Comparison of ENCODE assay signal across 26 cellular contexts in genomic region chr2:238693337-238694093, GRCh38.
"Had no signal": no experiment of that assay in that cellular context is flagged by ENCODE, and none has a peak within 500 bp of the region (broad histone marks: within the 10 kb centered on the region; RNA-seq: fewer than 3 reads in every experiment).

No MANE protein-coding gene starts in this region.

- H3K27ac ChIP-seq: esophagus squamous epithelium, prostate gland, right atrium auricular region, suprapubic skin, transverse colon, upper lobe of right lung, vagina had no signal

- H3K36me3 ChIP-seq: esophagus squamous epithelium, prostate gland, right atrium auricular region, suprapubic skin, transverse colon, upper lobe of right lung, vagina had no signal

- H3K4me2 ChIP-seq: smooth muscle cell had no signal

- H3K4me1 Mint-ChIP-seq: immature natural killer cell; naive thymus-derived CD8-positive, alpha-beta T cell; stimulated activated naive CD8-positive, alpha-beta T cell treated with anti-CD3 and anti-CD28 coated beads, Interleukin-15, amount 100 ng/mL, for 72 hours had no signal

- H3K27ac Mint-ChIP-seq: dendritic cell treated with granulocyte-macrophage colony-stimulating factor and Interleukin-4, amounts not matched to agents 40 ng/mL and 50 ng/mL, for 4 days; immature natural killer cell; naive thymus-derived CD8-positive, alpha-beta T cell had no signal

- H3K9me3 ChIP-seq: esophagus squamous epithelium, prostate gland, right atrium auricular region, suprapubic skin, transverse colon, upper lobe of right lung, vagina had no signal

- H3K27me3 Mint-ChIP-seq: dendritic cell treated with granulocyte-macrophage colony-stimulating factor and Interleukin-4, amounts not matched to agents 40 ng/mL and 50 ng/mL, for 4 days had no signal

- H3K4me3 ChIP-seq: esophagus squamous epithelium, prostate gland, right atrium auricular region, smooth muscle cell, suprapubic skin, transverse colon, upper lobe of right lung, vagina had no signal

- H3K36me3 Mint-ChIP-seq: immature natural killer cell; naive thymus-derived CD8-positive, alpha-beta T cell had no signal

- H3K4me3 Mint-ChIP-seq: dendritic cell treated with granulocyte-macrophage colony-stimulating factor and Interleukin-4, amounts not matched to agents 40 ng/mL and 50 ng/mL, for 4 days; immature natural killer cell; naive thymus-derived CD8-positive, alpha-beta T cell; neural crest cell; stimulated activated naive CD8-positive, alpha-beta T cell treated with anti-CD3 and anti-CD28 coated beads, Interleukin-15, amount 100 ng/mL, for 72 hours had no signal

- FAIRE-seq: colon, endothelial cell of umbilical vein, frontal cortex, keratinocyte had no signal

- H3K27me3 ChIP-seq: esophagus squamous epithelium, right atrium auricular region, suprapubic skin, transverse colon, upper lobe of right lung, vagina had no signal

- H3K4me1 ChIP-seq: prostate gland, upper lobe of right lung had no signal

- DNase-seq: effector CD8-positive, alpha-beta T cell; esophagus squamous epithelium; hypothalamus; immature natural killer cell; mesendoderm; midbrain; naive thymus-derived CD8-positive, alpha-beta T cell; stimulated activated CD4-positive, alpha-beta T cell treated with anti-CD3 and anti-CD28 coated beads, Interleukin-12 subunit alpha, Interleukin-12 subunit beta, amount 100 ng/mL, for 4 hours; stimulated activated CD4-positive, alpha-beta T cell treated with anti-CD3 and anti-CD28 coated beads, Interleukin-1b, Interleukin-23, amount 100 ng/mL, for 48 hours; stimulated activated CD4-positive, alpha-beta T cell treated with anti-CD3 and anti-CD28 coated beads, Interleukin-4, amount 100 ng/mL, for 1 hour; stimulated activated CD8-positive, alpha-beta memory T cell treated with anti-CD3 and anti-CD28 coated beads, Interleukin-4, amount 100 ng/mL, for 48 hours; stimulated activated naive CD4-positive, alpha-beta T cell; stimulated activated naive CD8-positive, alpha-beta T cell treated with anti-CD3 and anti-CD28 coated beads, Interleukin-15, amount 100 ng/mL, for 72 hours; transverse colon; upper lobe of right lung had no signal

- H3K9me3 Mint-ChIP-seq: dendritic cell treated with granulocyte-macrophage colony-stimulating factor and Interleukin-4, amounts not matched to agents 40 ng/mL and 50 ng/mL, for 4 days; immature natural killer cell; naive thymus-derived CD8-positive, alpha-beta T cell; neural crest cell; stimulated activated naive CD8-positive, alpha-beta T cell treated with anti-CD3 and anti-CD28 coated beads, Interleukin-15, amount 100 ng/mL, for 72 hours had no signal
